ENCODE assay signal across 13 cellular contexts in genomic region chr20:6959900-6960312, GRCh38.
"Had no signal": no experiment of that assay in that cellular context is flagged by ENCODE, and none has a peak within 500 bp of the region (broad histone marks: within the 10 kb centered on the region; RNA-seq: fewer than 3 reads in every experiment).

No MANE protein-coding gene starts in this region.

- DNase-seq: activated B cell treated with CpG ODN at 0.5 μM for 24 hours; activated CD4-positive, alpha-beta T cell treated with anti-CD3 and anti-CD28 coated beads, Interleukin-2, amount 10 ng/mL, durations not matched to agents 24 days and 14 days; activated CD8-positive, alpha-beta memory T cell treated with anti-CD3 and anti-CD28 coated beads for 24 hours; activated naive CD4-positive, alpha-beta T cell treated with Interleukin-2 at 50 U/mL for 16 hours; effector memory CD8-positive, alpha-beta T cell; head of caudate nucleus; islet precursor cell; left lung; occipital lobe; right lobe of liver; stimulated activated naive CD4-positive, alpha-beta T cell; substantia nigra had no signal

- H3K9me3 ChIP-seq: left lung, right lobe of liver had no signal

- H3K4me1 ChIP-seq: right lobe of liver had no signal

- H3K36me3 ChIP-seq: left lung, right lobe of liver had no signal

- ATAC-seq: effector memory CD8-positive, alpha-beta T cell; left lung; natural killer cell treated with Interleukin-12 subunit alpha and Interleukin-12 subunit beta and Interleukin-15 and Interleukin-18, amount 100 ng/mL, for 72 hours; right lobe of liver had no signal

- H3K4me3 ChIP-seq: left lung, right lobe of liver had no signal

- H3K27me3 ChIP-seq: left lung, right lobe of liver had no signal

- H3K27ac ChIP-seq: left lung, right lobe of liver had no signal
